ENCODE assay signal across 8 cellular contexts in the genomic region with DNA sequence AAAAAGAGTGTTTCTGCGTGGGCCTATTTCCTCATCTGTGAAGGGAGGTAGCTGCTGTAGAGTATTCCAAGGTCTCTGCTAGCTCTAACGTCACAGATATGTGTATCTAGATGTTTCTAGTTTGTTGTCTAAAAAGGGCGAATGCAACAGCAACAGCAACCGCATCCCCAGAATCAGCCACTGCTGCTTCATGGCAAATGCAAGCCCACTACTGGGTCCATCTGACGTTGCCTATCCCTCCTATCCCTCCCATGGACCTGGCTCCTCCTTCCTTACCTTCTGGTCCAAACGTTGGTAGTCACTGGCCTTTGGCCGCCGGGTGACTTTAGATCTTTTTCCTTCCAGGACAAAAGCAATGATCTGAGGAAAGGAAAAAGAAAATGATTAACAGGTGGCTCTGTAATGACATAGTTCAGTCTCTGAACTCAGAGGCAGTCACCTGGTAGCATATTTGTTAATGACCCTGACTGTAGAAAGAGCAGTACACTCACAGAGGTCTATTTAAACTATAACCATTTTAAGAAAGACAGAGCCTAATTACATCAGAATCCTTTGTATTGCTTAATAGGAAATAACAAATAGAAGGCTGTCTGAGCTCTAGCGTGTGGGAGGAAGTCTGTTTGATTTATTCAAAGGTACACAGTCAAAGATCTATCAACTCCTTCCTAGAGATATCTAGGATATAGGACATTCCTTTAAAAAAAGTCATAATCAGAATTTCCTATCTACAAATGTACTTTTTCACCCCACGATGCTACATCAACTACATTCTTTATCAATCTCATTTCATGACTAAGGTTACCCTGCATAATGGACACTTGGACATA. TPM values are rescaled to one million over a fixed set of nuclear protein-coding genes. Genes with fewer than 3 reads are reported as not detected.
A peak's percentile ranks its signal among the peaks of the same experiment; 100 is the strongest.
DNase-seq lines count a peak whose midpoint lies in the region; ATAC-seq and TF ChIP-seq lines count a peak whose summit lies in the region.

No MANE protein-coding gene starts in this region.

- TF ChIP-seq CTCF in VCaP (conservative IDR thresholded peaks at IDR 0.05) (no peak), glutamatergic neuron (IDR thresholded peaks at IDR 0.05; ENCODE audit: partially characterized antibody, unreplicated experiment) (no peak)

- DNase-seq in SKM-1 treated with dmso at 0.1 percent for 144 hours (lab: John Stamatoyannopoulos, UW; ENCODE audit: unreplicated experiment) (peak; percentile 41), SKM-1 (lab: John Stamatoyannopoulos, UW; ENCODE audit: unreplicated experiment) (no peak), glutamatergic neuron (no peak)
- DNase-seq in stimulated activated naive B cell treated with anti-CD40 and anti-IgM and Interleukin-4, amounts not matched to agents 10 μg/mL and 1 μg/mL and 100 μg/mL, for 72 hours, result no peak
- no peak for DNase-seq in stimulated activated CD4-positive, alpha-beta T cell treated with anti-CD3 and anti-CD28 coated beads, Interleukin-12 subunit alpha, Interleukin-12 subunit beta, amount 100 ng/mL, for 4 hours

- H3K9me3 Mint-ChIP-seq in glutamatergic neuron (ENCODE audit: unreplicated experiment), result peaks cover 8% of the 10 kb centered on the region
- no peaks in the 10 kb centered on the region for H3K9me3 Mint-ChIP-seq in stimulated activated naive B cell treated with anti-CD40 and anti-IgM and Interleukin-4, amounts not matched to agents 10 μg/mL and 1 μg/mL and 100 μg/mL, for 72 hours

- peaks cover 4% of the 10 kb centered on the region for H3K27me3 Mint-ChIP-seq in glutamatergic neuron (ENCODE audit: unreplicated experiment)
- H3K27me3 Mint-ChIP-seq in stimulated activated naive B cell treated with anti-CD40 and anti-IgM and Interleukin-4, amounts not matched to agents 10 μg/mL and 1 μg/mL and 100 μg/mL, for 72 hours, result no peaks in the 10 kb centered on the region

- peak overlapping the region; percentile 99 for H3K4me3 Mint-ChIP-seq in glutamatergic neuron (ENCODE audit: unreplicated experiment)
- peak overlapping the region; percentile 91 to 96 for H3K4me3 Mint-ChIP-seq in stimulated activated naive B cell treated with anti-CD40 and anti-IgM and Interleukin-4, amounts not matched to agents 10 μg/mL and 1 μg/mL and 100 μg/mL, for 72 hours

- no peak overlapping the region for H3K27ac Mint-ChIP-seq in glutamatergic neuron (ENCODE audit: unreplicated experiment)
- peak overlapping the region; percentile 69 for H3K27ac Mint-ChIP-seq in stimulated activated naive B cell treated with anti-CD40 and anti-IgM and Interleukin-4, amounts not matched to agents 10 μg/mL and 1 μg/mL and 100 μg/mL, for 72 hours

- H3K36me3 Mint-ChIP-seq in glutamatergic neuron (ENCODE audit: unreplicated experiment), result peaks cover 9% of the 10 kb centered on the region
- peaks cover 51 to 74% of the 10 kb centered on the region in 2 donors for H3K36me3 Mint-ChIP-seq in stimulated activated naive B cell treated with anti-CD40 and anti-IgM and Interleukin-4, amounts not matched to agents 10 μg/mL and 1 μg/mL and 100 μg/mL, for 72 hours

- H3K4me1 Mint-ChIP-seq in glutamatergic neuron (ENCODE audit: low read depth, unreplicated experiment), result peaks cover 23% of the 10 kb centered on the region
- H3K4me1 Mint-ChIP-seq in stimulated activated naive B cell treated with anti-CD40 and anti-IgM and Interleukin-4, amounts not matched to agents 10 μg/mL and 1 μg/mL and 100 μg/mL, for 72 hours, result peaks cover 30 to 73% of the 10 kb centered on the region in 2 donors

- ATAC-seq in stimulated activated naive B cell treated with anti-CD40 and anti-IgM and Interleukin-4, amounts not matched to agents 10 μg/mL and 1 μg/mL and 100 μg/mL, for 72 hours (replicated peaks), result no peak
- ATAC-seq in GM18511 (IDR thresholded peaks at IDR 0.05; ENCODE audit: unreplicated experiment), result no peak
- ATAC-seq in HG03439 (IDR thresholded peaks at IDR 0.05; ENCODE audit: unreplicated experiment), result no peak

- H3K27ac ChIP-seq in VCaP, result peak overlapping the region; percentile 92; the same call in 1 of the 2 replicates

RNA-seq across cellular contexts. Expression of a gene that starts 2.9 kb away (rescaled TPM):
- total RNA-seq in glutamatergic neuron (ENCODE audit: unreplicated experiment), result 47.1 TPM

RNA-seq across cellular contexts. Expression of a gene that starts 29.5 kb away (rescaled TPM):
- 39.4 TPM for total RNA-seq in glutamatergic neuron (ENCODE audit: unreplicated experiment)

RNA-seq across cellular contexts. Expression of a gene that starts 29.7 kb away (rescaled TPM):
- total RNA-seq in glutamatergic neuron (ENCODE audit: unreplicated experiment), result 18.0 TPM
